15 cellular contexts compared by ENCODE assay signal in the genomic region with DNA sequence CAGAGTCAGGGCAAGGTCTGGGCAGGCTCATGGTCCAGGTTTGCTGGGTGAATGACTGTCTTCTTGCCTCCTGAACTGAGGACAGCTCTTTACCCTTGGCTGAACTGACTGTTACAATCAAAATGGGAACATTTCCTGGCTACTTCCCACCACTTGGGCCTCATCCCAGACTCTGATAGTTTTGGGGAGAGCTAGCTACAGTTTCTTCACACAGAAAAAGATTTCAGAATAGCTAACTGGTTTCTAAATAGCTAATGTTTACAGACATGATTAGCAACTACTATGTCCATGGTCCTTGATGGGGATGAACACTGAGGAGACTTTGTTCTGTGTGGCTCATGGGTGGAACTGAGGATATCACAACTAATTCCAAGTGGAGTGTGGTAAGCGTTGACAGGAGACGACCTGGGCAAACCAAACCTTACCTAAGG. TPM values are rescaled to one million over a fixed set of nuclear protein-coding genes. Genes with fewer than 3 reads are reported as not detected.
DNase-seq lines count a peak whose midpoint lies in the region; ATAC-seq and TF ChIP-seq lines count a peak whose summit lies in the region.
"Had no signal": no experiment of that assay in that cellular context is flagged by ENCODE, and none has a peak within 500 bp of the region (broad histone marks: within the 10 kb centered on the region; RNA-seq: fewer than 3 reads in every experiment).

No MANE protein-coding gene starts in this region.

- H3K4me1 ChIP-seq in esophagus muscularis mucosa (peaks cover 81 to 87% (median 84%) of the 10 kb centered on the region in 4 donors), left lung (peaks cover 0 to 19% of the 10 kb centered on the region in 2 donors), gastrocnemius medialis (peaks cover 98 to 99% of the 10 kb centered on the region in 2 donors)
- H3K4me1 ChIP-seq: HAP-1 had no signal

- TF ChIP-seq POLR2A in esophagus muscularis mucosa (IDR thresholded peaks at IDR 0.05; ENCODE audit: low read depth) (no peak), gastrocnemius medialis (IDR thresholded peaks at IDR 0.05) (no peak)

- H3K4me3 ChIP-seq in AG10803 (ENCODE audit: low read length), result no peak overlapping the region
- H3K4me3 ChIP-seq in esophagus muscularis mucosa, result no peak overlapping the region
- no peak overlapping the region for H3K4me3 ChIP-seq in left lung
- no peak overlapping the region for H3K4me3 ChIP-seq in gastrocnemius medialis
- H3K4me3 ChIP-seq in H7 (ENCODE audit: insufficient read depth, low read depth, low read length), result no peak overlapping the region
- H3K4me3 ChIP-seq: A549, HAP-1, SK-N-MC had no signal

- DNase-seq in AG10803 (ENCODE audit: low read depth), result peak; percentile 47
- no peak for DNase-seq in esophagus muscularis mucosa (ENCODE audit: extremely low spot score)
- no peak for DNase-seq in left lung
- peak; percentile 56 to 80 for DNase-seq in gastrocnemius medialis
- no peak for DNase-seq in HCEC 1CT
- no peak for DNase-seq in activated effector memory CD4-positive, alpha-beta T cell treated with Interleukin-2 at 50 U/mL for 16 hours
- no peak for DNase-seq in NCI-H128 (lab: John Stamatoyannopoulos, UW; ENCODE audit: unreplicated experiment)
- no peak for DNase-seq in H7
- DNase-seq: activated naive CD4-positive, alpha-beta T cell treated with anti-CD3 and anti-CD28 coated beads, Interleukin-2, amount 50 U/mL, for 16 hours; COR-L47; erythroblast; naive B cell had no signal

- no peak for TF ChIP-seq EP300 in esophagus muscularis mucosa (IDR thresholded peaks at IDR 0.05)

- peaks cover 0 to 16% (median 0%) of the 10 kb centered on the region in 4 donors for H3K36me3 ChIP-seq in esophagus muscularis mucosa
- H3K36me3 ChIP-seq in left lung, result no peaks in the 10 kb centered on the region
- peaks cover 0 to 29% of the 10 kb centered on the region in 2 donors for H3K36me3 ChIP-seq in gastrocnemius medialis
- peaks cover 7% of the 10 kb centered on the region for H3K36me3 ChIP-seq in H7 (replicated peaks; ENCODE audit: control insufficient read depth, insufficient read depth, low read length)
- H3K36me3 ChIP-seq: HAP-1 had no signal

- no peak for TF ChIP-seq CTCF in AG10803 (conservative IDR thresholded peaks at IDR 0.05; ENCODE audit: low read length)
- no peak for TF ChIP-seq CTCF in esophagus muscularis mucosa (IDR thresholded peaks at IDR 0.05)
- no peak for TF ChIP-seq CTCF in left lung (IDR thresholded peaks at IDR 0.05)
- TF ChIP-seq CTCF in gastrocnemius medialis (IDR thresholded peaks at IDR 0.05 in 4 of 5, conservative IDR thresholded peaks at IDR 0.05 in 1 of 5), result no peak

- ATAC-seq in left lung (peak; percentile 27), gastrocnemius medialis (peak; percentile 25 to 39)
- ATAC-seq: A549 had no signal

- H3K9me3 ChIP-seq in esophagus muscularis mucosa, result no peaks in the 10 kb centered on the region
- H3K9me3 ChIP-seq in left lung, result no peaks in the 10 kb centered on the region
- no peaks in the 10 kb centered on the region for H3K9me3 ChIP-seq in gastrocnemius medialis
- H3K9me3 ChIP-seq: A549 had no signal

- 77% methylated on average over 2 of the region's 2 CpGs for WGBS in esophagus muscularis mucosa

- no peaks in the 10 kb centered on the region for H3K27me3 ChIP-seq in esophagus muscularis mucosa
- no peaks in the 10 kb centered on the region for H3K27me3 ChIP-seq in left lung
- no peaks in the 10 kb centered on the region for H3K27me3 ChIP-seq in gastrocnemius medialis
- no peaks in the 10 kb centered on the region for H3K27me3 ChIP-seq in H7 (ENCODE audit: control insufficient read depth, insufficient read depth, low read length)

- in situ Hi-C loops in gastrocnemius medialis (cut with MboI; ENCODE audit: low sequenced_read_pairs in 4 of 4), result no loop called here

- peak overlapping the region; percentile 24 to 77 (median 67) for H3K27ac ChIP-seq in esophagus muscularis mucosa (replicated peaks in 1 of 4)
- no peak overlapping the region for H3K27ac ChIP-seq in left lung
- H3K27ac ChIP-seq in gastrocnemius medialis, result peak overlapping the region; percentile 94 to 99 (median 96)
- H3K27ac ChIP-seq: A549, SK-N-MC had no signal

- intact Hi-C loops in esophagus muscularis mucosa (cut with DNase I) (no loop called here), left lung (cut with DNase I) (no loop called here), gastrocnemius medialis (cut with DNase I; ENCODE audit: low total_unique reads) (no loop called here)

RNA-seq across cellular contexts. Expression of a gene that starts 7.1 kb away (rescaled TPM):
- 10 to 100 TPM in 3 of 4 donors, 1 to 10 TPM in 1; 9.1 to 21.5 (median 16.2) TPM for total RNA-seq in esophagus muscularis mucosa
- 10 to 100 TPM in 1 of 2 donors, 1 to 10 TPM in 1; 6.9 to 14.3 TPM for total RNA-seq in left lung
- total RNA-seq in gastrocnemius medialis, result 100 to 1,000 TPM; 131 to 406 (median 305) TPM
- total RNA-seq in H7 (2014; rRNA removed; shearing (Covaris generic)), result 0.59 and 0.81 TPM in 2 replicates

Comparison
In these comparisons a context has a peak if more than half of its experiments do, and no peak if none do; other contexts are left out.
1. DNase-seq: peak in AG10803 (single experiment) and gastrocnemius medialis (2 of 2); none in esophagus muscularis mucosa (single experiment), left lung (0 of 2), HCEC 1CT (single experiment), activated effector memory CD4-positive, alpha-beta T cell treated with Interleukin-2 at 50 U/mL for 16 hours (single experiment), NCI-H128 (single experiment) and H7 (single experiment).
2. H3K27ac ChIP-seq: peak in esophagus muscularis mucosa (4 of 4) and gastrocnemius medialis (4 of 4); none in left lung (0 of 2).
3. RNA of a gene that starts 7.1 kb away (total RNA-seq): 131 to 406 TPM in gastrocnemius medialis; 9.1 to 21.5 TPM in esophagus muscularis mucosa, 6.9 to 14.3 TPM in left lung and 0.59 to 0.81 TPM in H7; every median in the first group is over 4 times any median in the second.